ENCODE assay signal across 9 cellular contexts in the genomic region with DNA sequence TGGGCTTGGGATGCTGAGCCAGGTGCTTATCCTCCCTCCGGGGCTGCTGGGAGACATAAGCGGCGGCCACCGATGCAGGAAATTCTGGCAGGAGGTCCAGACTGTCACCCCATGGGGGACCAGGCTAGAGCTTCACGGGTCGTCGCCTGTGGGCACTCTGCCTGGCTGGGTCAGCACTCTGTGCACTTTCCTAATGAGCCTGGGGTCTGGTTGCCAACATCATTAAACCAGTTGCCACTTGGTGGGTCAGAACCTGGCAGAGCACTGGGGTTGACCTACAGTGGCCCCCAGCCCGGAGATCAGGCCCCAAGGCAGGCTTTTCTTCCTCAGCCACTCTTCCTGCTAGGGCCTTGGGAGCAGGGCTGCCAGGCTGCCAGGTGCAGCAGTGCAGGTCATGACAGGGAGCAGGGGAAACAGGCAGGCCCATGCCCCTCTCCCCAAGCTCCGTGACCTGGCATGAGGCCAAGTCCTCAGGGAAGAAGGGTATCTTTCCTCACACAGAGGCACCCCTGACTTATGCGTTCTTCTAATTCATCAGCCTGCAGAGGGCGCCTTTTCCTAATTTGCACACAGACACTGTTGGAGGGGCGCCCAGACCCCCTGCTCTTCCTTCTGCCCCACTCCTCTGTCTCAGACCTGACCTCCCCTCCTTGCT.
DNase-seq lines count a peak whose midpoint lies in the region; ATAC-seq and TF ChIP-seq lines count a peak whose summit lies in the region.
"Had no signal": no experiment of that assay in that cellular context is flagged by ENCODE, and none has a peak within 500 bp of the region (broad histone marks: within the 10 kb centered on the region; RNA-seq: fewer than 3 reads in every experiment).

No MANE protein-coding gene starts in this region.

- no peaks in the 10 kb centered on the region for H3K36me3 Mint-ChIP-seq in activated naive CD4-positive, alpha-beta T cell treated with anti-CD3 and anti-CD28 coated beads, Interleukin-2, amount 10 ng/mL, durations not matched to agents 7 days and 5 days

- DNase-seq in activated naive CD4-positive, alpha-beta T cell treated with anti-CD3 and anti-CD28 coated beads, Interleukin-2, amount 10 ng/mL, durations not matched to agents 7 days and 5 days, result peak; percentile 28
- no peak for DNase-seq in activated naive CD4-positive, alpha-beta T cell treated with anti-CD3 and anti-CD28 coated beads, Interleukin-2, amount 50 U/mL, for 16 hours
- DNase-seq in NCI-H1105 treated with DMSO at 0.1 percent for 48 hours (lab: John Stamatoyannopoulos, UW) (peak; percentile 75), colonic mucosa (peak; percentile 43), retinal pigment epithelial cell (ENCODE audit: low read depth) (no peak), adrenal gland (no peak)

- WGBS in adrenal gland, 4 donors, result 41 to 56% (median 53%) methylated on average over 6 to 12 of the region's 12 CpGs

- intact Hi-C loops in colonic mucosa (cut with DNase I), result no loop called here
- intact Hi-C loops in adrenal gland (cut with DNase I), result no loop called here

- H3K27ac Mint-ChIP-seq in activated naive CD4-positive, alpha-beta T cell treated with anti-CD3 and anti-CD28 coated beads, Interleukin-2, amount 10 ng/mL, durations not matched to agents 7 days and 5 days, result no peak overlapping the region

- H3K27me3 ChIP-seq in colonic mucosa (no peaks in the 10 kb centered on the region), adrenal gland (no peaks in the 10 kb centered on the region)

- H3K27ac ChIP-seq in colonic mucosa, result no peak overlapping the region
- H3K27ac ChIP-seq in adrenal gland, result no peak overlapping the region
- H3K27ac ChIP-seq: epithelial cell of prostate had no signal

- H3K27me3 Mint-ChIP-seq in activated naive CD4-positive, alpha-beta T cell treated with anti-CD3 and anti-CD28 coated beads, Interleukin-2, amount 10 ng/mL, durations not matched to agents 7 days and 5 days, result peaks cover 31% of the 10 kb centered on the region

- ATAC-seq in HG02938 (IDR thresholded peaks at IDR 0.05; ENCODE audit: unreplicated experiment) (no peak), GM21717 (IDR thresholded peaks at IDR 0.05; ENCODE audit: unreplicated experiment) (no peak)

- TF ChIP-seq POLR2A in adrenal gland (IDR thresholded peaks at IDR 0.05), result no peak

- no peak for TF ChIP-seq CTCF in colonic mucosa (IDR thresholded peaks at IDR 0.05)
- peak; percentile 40 for TF ChIP-seq CTCF in retinal pigment epithelial cell (conservative IDR thresholded peaks at IDR 0.05; ENCODE audit: low read depth, low read length)
- TF ChIP-seq CTCF in adrenal gland (IDR thresholded peaks at IDR 0.05), result no peak

- H3K4me1 ChIP-seq in colonic mucosa (no peaks in the 10 kb centered on the region), adrenal gland (replicated peaks in 1 of 2) (no peaks in the 10 kb centered on the region)

- H3K9me3 Mint-ChIP-seq in activated naive CD4-positive, alpha-beta T cell treated with anti-CD3 and anti-CD28 coated beads, Interleukin-2, amount 10 ng/mL, durations not matched to agents 7 days and 5 days, result no peaks in the 10 kb centered on the region

- no peak overlapping the region for H3K9ac ChIP-seq in colonic mucosa (ENCODE audit: low read depth in 2 of 2, low read length in 2 of 2)

- H3K36me3 ChIP-seq in colonic mucosa, result no peaks in the 10 kb centered on the region
- no peaks in the 10 kb centered on the region for H3K36me3 ChIP-seq in adrenal gland (replicated peaks in 1 of 2)

- H3K9me3 ChIP-seq in colonic mucosa (no peaks in the 10 kb centered on the region), adrenal gland (replicated peaks in 1 of 3) (no peaks in the 10 kb centered on the region)

- no peak overlapping the region for H3K4me3 ChIP-seq in colonic mucosa
- no peak overlapping the region for H3K4me3 ChIP-seq in retinal pigment epithelial cell (ENCODE audit: low read length)
- no peak overlapping the region for H3K4me3 ChIP-seq in adrenal gland

- H3K4me3 Mint-ChIP-seq in activated naive CD4-positive, alpha-beta T cell treated with anti-CD3 and anti-CD28 coated beads, Interleukin-2, amount 10 ng/mL, durations not matched to agents 7 days and 5 days, result no peak overlapping the region

- H3K4me1 Mint-ChIP-seq in activated naive CD4-positive, alpha-beta T cell treated with anti-CD3 and anti-CD28 coated beads, Interleukin-2, amount 10 ng/mL, durations not matched to agents 7 days and 5 days, result peaks cover 5% of the 10 kb centered on the region

- CTCF ChIA-PET in activated naive CD4-positive, alpha-beta T cell treated with anti-CD3 and anti-CD28 coated beads, Interleukin-2, amount 10 ng/mL, durations not matched to agents 7 days and 5 days (lab: Charles Lee), result interaction anchor here (0.7 to 1.7 kb wide), 8 partner anchors 9 to 189 kb away, joined by 3 to 4 read pairs (median 4); no protein-coding TSS in a partner anchor

Comparison
In these comparisons a context has a peak if more than half of its experiments do, and no peak if none do; other contexts are left out.
1. DNase-seq: peak in activated naive CD4-positive, alpha-beta T cell treated with anti-CD3 and anti-CD28 coated beads, Interleukin-2, amount 10 ng/mL, durations not matched to agents 7 days and 5 days (single experiment), NCI-H1105 treated with DMSO at 0.1 percent for 48 hours (single experiment) and colonic mucosa (single experiment); none in activated naive CD4-positive, alpha-beta T cell treated with anti-CD3 and anti-CD28 coated beads, Interleukin-2, amount 50 U/mL, for 16 hours (single experiment), retinal pigment epithelial cell (single experiment) and adrenal gland (0 of 7).